ENCODE assay signal across 21 cellular contexts in genomic region chr17:46812624-46813318, GRCh38. TPM values are rescaled to one million over a fixed set of nuclear protein-coding genes. Genes with fewer than 3 reads are reported as not detected.
DNase-seq lines count a peak whose midpoint lies in the region; ATAC-seq and TF ChIP-seq lines count a peak whose summit lies in the region.
"Had no signal": no experiment of that assay in that cellular context is flagged by ENCODE, and none has a peak within 500 bp of the region (broad histone marks: within the 10 kb centered on the region; RNA-seq: fewer than 3 reads in every experiment).

No MANE protein-coding gene starts in this region.

- H3K36me3 ChIP-seq in HUES48 (ENCODE audit: control insufficient read depth, insufficient read depth, low read length) (no peaks in the 10 kb centered on the region), A673 (ENCODE audit: insufficient read depth, low read length, poor library complexity, severe bottlenecking) (no peaks in the 10 kb centered on the region)
- no peaks in the 10 kb centered on the region for H3K36me3 ChIP-seq in CD4-positive, alpha-beta memory T cell (ENCODE audit: insufficient read depth, low read length)

- CTCF ChIA-PET in A673 (lab: Charles Lee) = no interaction called here
- CTCF ChIA-PET in CD4-positive, alpha-beta memory T cell (lab: Charles Lee; ENCODE audit: partially characterized antibody) = no interaction called here

- intact Hi-C loops in A673 (cut with micrococcal nuclease; ENCODE audit: unreplicated experiment) = no loop called here
- intact Hi-C loops in CD4-positive, alpha-beta memory T cell (cut with micrococcal nuclease) = no loop called here

- no peak overlapping the region for H3K9ac ChIP-seq in HUES48 (ENCODE audit: low read depth, low read length)

- H3K4me1 ChIP-seq in HUES48 (ENCODE audit: control insufficient read depth, insufficient read depth, low read length) = peaks cover 29% of the 10 kb centered on the region
- no peaks in the 10 kb centered on the region for H3K4me1 ChIP-seq in A673 (ENCODE audit: insufficient read depth, low read length, poor library complexity, severe bottlenecking)
- H3K4me1 ChIP-seq in CD4-positive, alpha-beta memory T cell (ENCODE audit: insufficient read depth, low read length) = peaks cover 8% of the 10 kb centered on the region

- TF ChIP-seq CTCF in brain (conservative IDR thresholded peaks at IDR 0.05) (no peak), nephron (IDR thresholded peaks at IDR 0.05; ENCODE audit: unreplicated experiment in 3 of 3) (no peak), A673 (conservative IDR thresholded peaks at IDR 0.05; ENCODE audit: low read depth, low read length) (no peak)

- peaks cover 80% of the 10 kb centered on the region for H3K4me1 Mint-ChIP-seq in brain
- peaks cover 31% of the 10 kb centered on the region for H3K4me1 Mint-ChIP-seq in nephron
- H3K4me1 Mint-ChIP-seq in T-helper 17 cell = peaks cover 9% of the 10 kb centered on the region
- H3K4me1 Mint-ChIP-seq in CD4-positive, alpha-beta memory T cell = peaks cover 3 to 4% (median 3%) of the 10 kb centered on the region in 4 donors

- no peaks in the 10 kb centered on the region for H3K9me3 Mint-ChIP-seq in brain
- no peaks in the 10 kb centered on the region for H3K9me3 Mint-ChIP-seq in nephron
- peaks cover 0 to 2% (median 0%) of the 10 kb centered on the region in 8 donors for H3K9me3 Mint-ChIP-seq in CD4-positive, alpha-beta memory T cell
- H3K9me3 Mint-ChIP-seq: IgD-negative memory B cell had no signal

- H3K27me3 Mint-ChIP-seq in brain (peaks cover 70% of the 10 kb centered on the region), nephron (ENCODE audit: low read depth) (peaks cover 58% of the 10 kb centered on the region), T-helper 17 cell (peaks cover 74% of the 10 kb centered on the region)
- H3K27me3 Mint-ChIP-seq in CD4-positive, alpha-beta memory T cell = peaks cover 35 to 55% of the 10 kb centered on the region in 2 donors

- H3K4me3 Mint-ChIP-seq in brain = peak overlapping the region in 1 of 5 experiments; percentile 68
- H3K4me3 Mint-ChIP-seq in nephron = peak overlapping the region in 2 of 3 experiments; percentile 33 to 35
- no peak overlapping the region for H3K4me3 Mint-ChIP-seq in T-helper 17 cell
- no peak overlapping the region for H3K4me3 Mint-ChIP-seq in CD4-positive, alpha-beta memory T cell
- H3K4me3 Mint-ChIP-seq: IgD-negative memory B cell had no signal

- H3K36me3 Mint-ChIP-seq in brain (no peaks in the 10 kb centered on the region), nephron (ENCODE audit: low read depth) (no peaks in the 10 kb centered on the region), T-helper 17 cell (ENCODE audit: low read depth) (peaks cover 7% of the 10 kb centered on the region)
- H3K36me3 Mint-ChIP-seq in CD4-positive, alpha-beta memory T cell = no peaks in the 10 kb centered on the region
- H3K36me3 Mint-ChIP-seq: IgD-negative memory B cell had no signal

- peak overlapping the region; percentile 16 for H3K27ac ChIP-seq in HUES48 (ENCODE audit: low read depth, low read length)
- no peak overlapping the region for H3K27ac ChIP-seq in A673 (ENCODE audit: low read depth, low read length, poor library complexity, severe bottlenecking)
- no peak overlapping the region for H3K27ac ChIP-seq in CD4-positive, alpha-beta memory T cell (ENCODE audit: low read depth, low read length)
- H3K27ac ChIP-seq: C4-2B had no signal

- H3K27me3 ChIP-seq in HUES48 (ENCODE audit: control insufficient read depth, insufficient read depth, low read length) = peaks cover 42% of the 10 kb centered on the region
- no peaks in the 10 kb centered on the region for H3K27me3 ChIP-seq in A673 (replicated peaks; ENCODE audit: insufficient read depth, low read depth, low read length, poor library complexity)
- H3K27me3 ChIP-seq in CD4-positive, alpha-beta memory T cell (ENCODE audit: insufficient read depth, low read length) = peaks cover 33% of the 10 kb centered on the region

- POLR2A ChIA-PET in A673 (lab: Charles Lee; ENCODE audit: low non-redundant PET) = no interaction called here
- POLR2A ChIA-PET in CD4-positive, alpha-beta memory T cell (lab: Charles Lee; ENCODE audit: partially characterized antibody) = no interaction called here

- H3K9me3 ChIP-seq in HUES48 (ENCODE audit: control insufficient read depth, insufficient read depth, low read length) (no peaks in the 10 kb centered on the region), T-helper 17 cell (ENCODE audit: control insufficient read depth, low read length, poor library complexity, severe bottlenecking) (no peaks in the 10 kb centered on the region), A673 (ENCODE audit: low read depth, low read length, poor library complexity, severe bottlenecking) (no peaks in the 10 kb centered on the region)
- no peaks in the 10 kb centered on the region for H3K9me3 ChIP-seq in CD4-positive, alpha-beta memory T cell (ENCODE audit: control insufficient read depth in 1 of 2, low read length in 2 of 2)

- H3K27ac Mint-ChIP-seq in brain (peak overlapping the region in 4 of 5 experiments; percentile 24 to 87 (median 53)), nephron (peak overlapping the region; percentile 9 to 90 (median 76)), T-helper 17 cell (no peak overlapping the region)
- H3K27ac Mint-ChIP-seq in CD4-positive, alpha-beta memory T cell = no peak overlapping the region
- H3K27ac Mint-ChIP-seq: IgD-negative memory B cell had no signal

- DNase-seq in T-helper 17 cell = no peak
- DNase-seq in NCI-H510A (lab: John Stamatoyannopoulos, UW) = no peak
- DNase-seq in A673 (ENCODE audit: low spot score) = no peak
- no peak for DNase-seq in CD4-positive, alpha-beta memory T cell
- DNase-seq: AML-193, GOT3, Karpas-422, MV-4-11, NCI-H1105 treated with DMSO at 0.1 percent for 48 hours, NCI-H2029 treated with DMSO at 0.1 percent for 48 hours, NCI-H524, NCI-H82 had no signal

- no TSS peak for BruUV-seq in A673 (replicated peaks; lab: Mats Ljungman, UMichigan)

- ATAC-seq in T-helper 17 cell = no peak
- ATAC-seq: HCT116, Panc1 had no signal

- H3K4me3 ChIP-seq in HUES48 (ENCODE audit: low read depth, low read length) = no peak overlapping the region
- H3K4me3 ChIP-seq in A673 (ENCODE audit: low read depth, low read length, poor library complexity, severe bottlenecking) = no peak overlapping the region
- no peak overlapping the region for H3K4me3 ChIP-seq in CD4-positive, alpha-beta memory T cell (ENCODE audit: low read length in 2 of 2)

RNA-seq across cellular contexts. Expression of gene WNT3, which starts 5.7 kb away (rescaled TPM):
- 4.6 TPM for polyA plus RNA-seq in brain (ENCODE audit: insufficient read depth, low read depth, low replicate concordance)
- total RNA-seq in T-helper 17 cell (not detected), A673 (2021) (1.3 and 2.2 TPM in 2 replicates)
- not detected for total RNA-seq in CD4-positive, alpha-beta memory T cell
- not detected for polyA plus RNA-seq in CD4-positive, alpha-beta memory T cell

RNA-seq across cellular contexts. Expression of gene WNT9B, which starts 38.6 kb away (rescaled TPM):
- not detected for polyA plus RNA-seq in brain (ENCODE audit: insufficient read depth, low read depth, low replicate concordance)
- total RNA-seq in T-helper 17 cell (not detected), A673 (2021) (not detected in 2 replicates)
- not detected for total RNA-seq in CD4-positive, alpha-beta memory T cell
- not detected for polyA plus RNA-seq in CD4-positive, alpha-beta memory T cell
- total RNA-seq: HT1080, M059J had no signal
- polyA plus RNA-seq: IgD-negative memory B cell had no signal

Comparison
In these comparisons a context has a peak if more than half of its experiments do, and no peak if none do; other contexts are left out.
1. H3K27ac Mint-ChIP-seq: peak in brain (4 of 5) and nephron (3 of 3); none in T-helper 17 cell (single experiment) and CD4-positive, alpha-beta memory T cell (0 of 7).
2. H3K4me3 Mint-ChIP-seq: peak in nephron (2 of 3); none in T-helper 17 cell (single experiment) and CD4-positive, alpha-beta memory T cell (0 of 8).